ENCODE assay signal across 11 cellular contexts in genomic region chr18:56789889-56790180, GRCh38.
"Had no signal": no experiment of that assay in that cellular context is flagged by ENCODE, and none has a peak within 500 bp of the region (broad histone marks: within the 10 kb centered on the region; RNA-seq: fewer than 3 reads in every experiment).

No MANE protein-coding gene starts in this region.

- H3K27ac ChIP-seq: brain microvascular endothelial cell, dorsolateral prefrontal cortex, esophagus squamous epithelium, pancreas had no signal

- H3K27me3 ChIP-seq: brain microvascular endothelial cell, dorsolateral prefrontal cortex, esophagus squamous epithelium, left lung, pancreas had no signal

- H3K4me1 ChIP-seq: esophagus squamous epithelium, left lung, pancreas had no signal

- DNase-seq: activated T-cell treated with anti-CD3 and anti-CD28 coated beads, Interleukin-2, amount 50 U/mL, for 1 hour; dorsolateral prefrontal cortex; esophagus squamous epithelium; head of caudate nucleus; left lung; pancreas; T1000 had no signal

- H3K36me3 ChIP-seq: brain microvascular endothelial cell, pancreas had no signal

- H3K9me3 ChIP-seq: esophagus squamous epithelium, left lung, pancreas had no signal

- ATAC-seq: stimulated activated naive CD8-positive, alpha-beta T cell treated with anti-CD3 and anti-CD28 coated beads, Interleukin-15, Interleukin-2, amounts not matched to agents 100 U/mL and 50 U/mL, for 24 hours had no signal

- H3K4me3 ChIP-seq: dorsolateral prefrontal cortex, esophagus squamous epithelium, left lung, pancreas had no signal

- FAIRE-seq: endometrium, keratinocyte had no signal
